1 cellular context compared by ENCODE assay signal in the genomic region with DNA sequence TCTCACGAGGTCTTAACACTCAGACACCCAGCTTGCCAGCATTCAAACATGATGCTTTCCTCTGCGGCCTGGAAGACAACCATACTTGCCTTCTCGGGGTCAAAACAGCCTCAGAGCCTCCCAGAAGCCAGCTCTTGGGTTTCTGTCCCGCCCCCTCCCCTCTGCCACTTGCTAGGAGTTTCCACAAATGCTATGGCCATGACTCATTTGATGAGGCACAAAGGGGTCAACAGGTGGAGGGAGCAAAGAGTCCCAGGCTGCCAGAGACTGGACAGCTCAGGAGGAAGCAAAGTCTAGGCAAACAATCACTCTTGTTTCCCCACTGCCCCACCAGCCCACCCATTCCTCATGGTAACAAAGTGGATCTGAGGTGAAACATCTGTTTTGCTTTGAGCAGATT.
TF ChIP-seq lines count a peak whose summit lies in the region.

No MANE protein-coding gene starts in this region.

TF ChIP-seq in IMR-90, 13 proteins besides CTCF, POLR2A, EP300 and RAD21:
- TF ChIP-seq, protein P1, sequence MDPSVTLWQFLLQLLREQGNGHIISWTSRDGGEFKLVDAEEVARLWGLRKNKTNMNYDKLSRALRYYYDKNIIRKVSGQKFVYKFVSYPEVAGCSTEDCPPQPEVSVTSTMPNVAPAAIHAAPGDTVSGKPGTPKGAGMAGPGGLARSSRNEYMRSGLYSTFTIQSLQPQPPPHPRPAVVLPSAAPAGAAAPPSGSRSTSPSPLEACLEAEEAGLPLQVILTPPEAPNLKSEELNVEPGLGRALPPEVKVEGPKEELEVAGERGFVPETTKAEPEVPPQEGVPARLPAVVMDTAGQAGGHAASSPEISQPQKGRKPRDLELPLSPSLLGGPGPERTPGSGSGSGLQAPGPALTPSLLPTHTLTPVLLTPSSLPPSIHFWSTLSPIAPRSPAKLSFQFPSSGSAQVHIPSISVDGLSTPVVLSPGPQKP (IDR thresholded peaks at IDR 0.05; ENCODE audit: borderline replicate concordance, low read depth, low read length), result no peak
- TF ChIP-seq CEBPB (IDR thresholded peaks at IDR 0.05; ENCODE audit: low read depth, low read length) (no peak), BHLHE40 (IDR thresholded peaks at IDR 0.05; ENCODE audit: low read depth, low read length) (no peak), SMC3 (IDR thresholded peaks at IDR 0.05; ENCODE audit: low read depth, low read length) (no peak), FOS (IDR thresholded peaks at IDR 0.05; ENCODE audit: low read depth, low read length) (peak; percentile 59; the same call in 1 of the 2 replicates), RCOR1 (IDR thresholded peaks at IDR 0.05; ENCODE audit: insufficient replicate concordance, low read length) (peak; percentile 91), CHD1 (IDR thresholded peaks at IDR 0.05; ENCODE audit: low read depth, low read length) (no peak)
TF ChIP-seq in IMR-90: peak in this region for 2.
